12 cellular contexts compared by ENCODE assay signal in genomic region chr16:66705790-66706505, GRCh38. TPM values are rescaled to one million over a fixed set of nuclear protein-coding genes. Genes with fewer than 3 reads are reported as not detected.
DNase-seq lines count a peak whose midpoint lies in the region; ATAC-seq and TF ChIP-seq lines count a peak whose summit lies in the region.
"Had no signal": no experiment of that assay in that cellular context is flagged by ENCODE, and none has a peak within 500 bp of the region (broad histone marks: within the 10 kb centered on the region; RNA-seq: fewer than 3 reads in every experiment).

No MANE protein-coding gene starts in this region.

- H4K8ac ChIP-seq in H9 (replicated peaks; ENCODE audit: insufficient read length, low read depth, low read length) = no peak overlapping the region
- H4K8ac ChIP-seq in mesendoderm (ENCODE audit: low read depth, low read length) = no peak overlapping the region

- H4K20me1 ChIP-seq in H9 (ENCODE audit: control insufficient read depth, insufficient read depth, insufficient read length) = no peaks in the 10 kb centered on the region

- TF ChIP-seq CTCF in RWPE1 (conservative IDR thresholded peaks at IDR 0.05; ENCODE audit: low read depth) = no peak
- no peak for TF ChIP-seq CTCF in tibial artery (IDR thresholded peaks at IDR 0.05)
- TF ChIP-seq CTCF in H9 (conservative IDR thresholded peaks at IDR 0.05) = no peak
- TF ChIP-seq CTCF in mesothelial cell of epicardium (IDR thresholded peaks at IDR 0.05; ENCODE audit: unreplicated experiment) = no peak

- H4K5ac ChIP-seq in H9 (ENCODE audit: insufficient read length, low read depth, low read length) = no peak overlapping the region
- H4K5ac ChIP-seq in mesendoderm (ENCODE audit: low read length) = no peak overlapping the region

- H3K27ac Mint-ChIP-seq in H9 (no peak overlapping the region), mesothelial cell of epicardium (no peak overlapping the region)
- H3K27ac Mint-ChIP-seq: T-helper 2 cell treated with Interferon-gamma antibody and Interleukin-4, amounts not matched to agents 5 μg/mL and 100 μg/mL, for 36 hours had no signal

- no peak for DNase-seq in RWPE1 (ENCODE audit: low spot score)
- peak; percentile 76 for DNase-seq in medulla oblongata (ENCODE audit: extremely low spot score)
- peak; percentile 76 to 94 for DNase-seq in tibial artery
- no peak for DNase-seq in H9
- DNase-seq in mesendoderm = no peak
- DNase-seq in mesothelial cell of epicardium (ENCODE audit: low spot score in 2 of 2, unreplicated experiment in 2 of 2) = no peak
- DNase-seq: activated CD8-positive, alpha-beta memory T cell treated with anti-CD3 and anti-CD28 coated beads, Interleukin-2, amount 50 U/mL, for 48 hours; GM23248; MV-4-11 had no signal

- H3K27me3 Mint-ChIP-seq in H9 (ENCODE audit: low read depth) = peaks cover 3% of the 10 kb centered on the region
- peaks cover 1% of the 10 kb centered on the region for H3K27me3 Mint-ChIP-seq in mesothelial cell of epicardium (ENCODE audit: low read depth)

- H3K9me3 Mint-ChIP-seq in H9 (peaks cover 2 to 4% of the 10 kb centered on the region in 2 experiments; a peak in 2 of 5 replicates), mesothelial cell of epicardium (no peaks in the 10 kb centered on the region)
- H3K9me3 Mint-ChIP-seq: T-helper 2 cell treated with Interferon-gamma antibody and Interleukin-4, amounts not matched to agents 5 μg/mL and 100 μg/mL, for 36 hours had no signal

- no peak overlapping the region for H2BK20ac ChIP-seq in H9 (ENCODE audit: low read depth, low read length, poor library complexity, severe bottlenecking)

- intact Hi-C loops in tibial artery (cut with DNase I; ENCODE audit: low total_unique reads) = no loop called here

- no peak overlapping the region for H3K9ac ChIP-seq in H9 (ENCODE audit: extremely low read depth, insufficient read length, low read length)
- H3K9ac ChIP-seq in mesendoderm (ENCODE audit: low read length) = no peak overlapping the region
- H3K9ac ChIP-seq: GM23248 had no signal

- H3K4me1 ChIP-seq in esophagus (ENCODE audit: control insufficient read depth in 2 of 2, insufficient read depth in 2 of 2, low read length in 1 of 2) (peaks cover 0 to 4% of the 10 kb centered on the region in 2 donors), tibial artery (peaks cover 0 to 44% (median 24%) of the 10 kb centered on the region in 4 donors), H9 (ENCODE audit: insufficient read depth, low read length) (no peaks in the 10 kb centered on the region), mesendoderm (ENCODE audit: control insufficient read depth, low read depth, low read length) (no peaks in the 10 kb centered on the region)

- no peak overlapping the region for H2BK12ac ChIP-seq in H9 (ENCODE audit: insufficient read length, low read depth, low read length)

- H3K4ac ChIP-seq in H9 (ENCODE audit: low read depth, low read length) (no peak overlapping the region), mesendoderm (ENCODE audit: low read depth, low read length) (no peak overlapping the region)

- H3K56ac ChIP-seq in H9 (ENCODE audit: insufficient read length, low read depth, low read length) (no peak overlapping the region), mesendoderm (ENCODE audit: low read length) (no peak overlapping the region)

- H2AK5ac ChIP-seq in H9 (ENCODE audit: insufficient read length, low read length) = no peak overlapping the region
- no peak overlapping the region for H2AK5ac ChIP-seq in mesendoderm (ENCODE audit: low read length)

- H3K79me1 ChIP-seq in H9 (ENCODE audit: insufficient read depth, low read depth, low read length, poor library complexity, severe bottlenecking) (no peaks in the 10 kb centered on the region), mesendoderm (ENCODE audit: low read length) (no peaks in the 10 kb centered on the region)

- peaks cover 0 to 9% of the 10 kb centered on the region in 2 experiments; a peak in 2 of 4 replicates for H3K4me1 Mint-ChIP-seq in H9
- H3K4me1 Mint-ChIP-seq in mesothelial cell of epicardium = peaks cover 4% of the 10 kb centered on the region

- no peaks in the 10 kb centered on the region for H3K23me2 ChIP-seq in H9 (ENCODE audit: insufficient read length, low read depth, low read length, poor library complexity, severe bottlenecking)

- no peak for ATAC-seq in GM18870 (IDR thresholded peaks at IDR 0.05; ENCODE audit: unreplicated experiment)

- no peaks in the 10 kb centered on the region for H3K79me2 ChIP-seq in H9 (ENCODE audit: insufficient read depth, low read length)
- no peaks in the 10 kb centered on the region for H3K79me2 ChIP-seq in mesendoderm (ENCODE audit: control insufficient read depth, insufficient read depth, low read length)

- H3K36me3 ChIP-seq in esophagus (ENCODE audit: control insufficient read depth in 2 of 2, insufficient read depth in 2 of 2, low read length in 1 of 2) (no peaks in the 10 kb centered on the region), tibial artery (no peaks in the 10 kb centered on the region), mesendoderm (ENCODE audit: control insufficient read depth, insufficient read depth, low read length) (no peaks in the 10 kb centered on the region)

- H3K4me3 Mint-ChIP-seq in H9 (no peak overlapping the region), mesothelial cell of epicardium (no peak overlapping the region)
- H3K4me3 Mint-ChIP-seq: T-helper 2 cell treated with Interferon-gamma antibody and Interleukin-4, amounts not matched to agents 5 μg/mL and 100 μg/mL, for 36 hours had no signal

- POLR2A ChIA-PET in RWPE1 (lab: Yijun Ruan, JAX; ENCODE audit: low non-redundant PET) = no interaction called here

- H2BK120ac ChIP-seq in H9 (ENCODE audit: low read depth, low read length, poor library complexity, severe bottlenecking) (no peak overlapping the region), mesendoderm (ENCODE audit: low read depth, low read length) (no peak overlapping the region)

- H3K27me3 ChIP-seq in esophagus (ENCODE audit: control insufficient read depth in 1 of 2, insufficient read depth in 2 of 2, low read length in 2 of 2) (no peaks in the 10 kb centered on the region), tibial artery (no peaks in the 10 kb centered on the region), H9 (ENCODE audit: insufficient read depth, low read length) (no peaks in the 10 kb centered on the region), mesendoderm (ENCODE audit: insufficient read depth, low read length, poor library complexity) (no peaks in the 10 kb centered on the region)

- no peak overlapping the region for H2BK15ac ChIP-seq in H9 (ENCODE audit: low read depth, low read length)
- no peak overlapping the region for H2BK15ac ChIP-seq in mesendoderm (replicated peaks; ENCODE audit: low read depth)

- H2BK5ac ChIP-seq in H9 (ENCODE audit: insufficient read length, low read length) (no peak overlapping the region), mesendoderm (ENCODE audit: low read length) (no peak overlapping the region)

- H2AFZ ChIP-seq in H9 (ENCODE audit: low read length) = no peak overlapping the region
- H2AFZ ChIP-seq: GM23248 had no signal

- H3K4me3 ChIP-seq in esophagus (ENCODE audit: low read depth in 1 of 2, low read length in 2 of 2) = no peak overlapping the region
- H3K4me3 ChIP-seq in tibial artery = peak overlapping the region; percentile 9 to 29
- no peak overlapping the region for H3K4me3 ChIP-seq in mesendoderm (ENCODE audit: low read length)
- H3K4me3 ChIP-seq: GM23248 had no signal

- H3K14ac ChIP-seq in H9 (ENCODE audit: insufficient read depth, low read length) = no peak overlapping the region

- H3K27ac ChIP-seq in RWPE1 (peak overlapping the region; percentile 37), esophagus (ENCODE audit: low read depth in 2 of 2, low read length in 1 of 2) (peak overlapping the region; percentile 11 to 45), tibial artery (peak overlapping the region; percentile 82 to 87), H9 (ENCODE audit: insufficient read length, low read depth, low read length) (no peak overlapping the region), mesendoderm (ENCODE audit: low read depth, low read length) (no peak overlapping the region)
- H3K27ac ChIP-seq: GM23248 had no signal

- CTCF ChIA-PET in RWPE1 (lab: Yijun Ruan, JAX) = no interaction called here

- H4K91ac ChIP-seq in H9 (ENCODE audit: insufficient read length, low read depth, low read length) = no peak overlapping the region

- H3K18ac ChIP-seq in H9 (ENCODE audit: insufficient read length, low read depth, low read length) (no peak overlapping the region), mesendoderm (ENCODE audit: low read length) (no peak overlapping the region)

- H3K23ac ChIP-seq in H9 (ENCODE audit: insufficient read length, low read depth, low read length) = no peak overlapping the region
- no peak overlapping the region for H3K23ac ChIP-seq in mesendoderm (ENCODE audit: low read length)

- H3K36me3 Mint-ChIP-seq in H9 (ENCODE audit: insufficient read depth in 1 of 3, low read depth in 3 of 3) (peaks cover 0 to 1% (median 0%) of the 10 kb centered on the region in 3 experiments; a peak in 1 of 7 replicates), mesothelial cell of epicardium (peaks cover 1% of the 10 kb centered on the region)

- H3K9me3 ChIP-seq in esophagus (ENCODE audit: control insufficient read depth in 2 of 2, insufficient read depth in 1 of 2, low read depth in 1 of 2, low read length in 1 of 2) (no peaks in the 10 kb centered on the region), tibial artery (no peaks in the 10 kb centered on the region), H9 (ENCODE audit: control insufficient read depth, low read depth, low read length) (no peaks in the 10 kb centered on the region)

- no peak overlapping the region for H3T11ph ChIP-seq in H9 (ENCODE audit: low read length)

- H3K4me2 ChIP-seq in H9 (ENCODE audit: insufficient read depth, insufficient read length, low read length) (no peak overlapping the region), mesendoderm (ENCODE audit: low read length) (no peak overlapping the region)

- 64 to 72% methylated on average over 11 of the region's 11 CpGs for WGBS in esophagus, 2 donors
- WGBS in H9 (ENCODE audit: extremely low coverage, insufficient read length, low lambda C conversion rate) = no CpG with 5 or more reads among the region's 11 CpGs
- WGBS in mesendoderm (ENCODE audit: extremely low coverage, insufficient coverage, low lambda C conversion rate) = no CpG with 5 or more reads among the region's 11 CpGs

RNA-seq across cellular contexts. Expression of gene CMTM4, which starts 9.4 kb away (rescaled TPM):
- 1 to 10 TPM; 5.1 to 7.3 TPM for polyA plus RNA-seq in esophagus
- total RNA-seq in H9 (2021) = 39.8 and 40.5 TPM in 2 replicates
- 16.1 TPM for polyA plus RNA-seq in mesendoderm (2013, experiment 1 of 2)
- polyA plus RNA-seq in mesendoderm (2013, experiment 2 of 2) = 16.3 TPM
- total RNA-seq in mesothelial cell of epicardium = 60.1 to 63.4 TPM (median 60.8 TPM) in 3 replicates

RNA-seq across cellular contexts. Expression of gene DYNC1LI2, which starts 45.5 kb away (rescaled TPM):
- polyA plus RNA-seq in esophagus = 10 to 100 TPM; 34.5 to 41.3 TPM
- total RNA-seq in H9 (2021) = 94.2 and 100 TPM in 2 replicates
- polyA plus RNA-seq in mesendoderm (2013, experiment 1 of 2) = 150 TPM
- polyA plus RNA-seq in mesendoderm (2013, experiment 2 of 2) = 159 TPM
- 145 to 157 TPM (median 150 TPM) in 3 replicates for total RNA-seq in mesothelial cell of epicardium

Comparison
In these comparisons a context has a peak if more than half of its experiments do, and no peak if none do; other contexts are left out.
1. DNase-seq: peak in medulla oblongata (single experiment) and tibial artery (2 of 2); none in RWPE1 (single experiment), H9 (single experiment), mesendoderm (single experiment) and mesothelial cell of epicardium (0 of 2).
2. H3K27ac ChIP-seq: peak in RWPE1 (single experiment), esophagus (2 of 2) and tibial artery (2 of 2); none in H9 (single experiment) and mesendoderm (single experiment).
3. H3K4me3 ChIP-seq: peak in tibial artery (2 of 2); none in esophagus (0 of 2) and mesendoderm (single experiment).